In genomic region chr10:78919111-78919966, GRCh38 we compare ENCODE assay signal across 18 cellular contexts.
"Had no signal": no experiment of that assay in that cellular context is flagged by ENCODE, and none has a peak within 500 bp of the region (broad histone marks: within the 10 kb centered on the region; RNA-seq: fewer than 3 reads in every experiment).

No MANE protein-coding gene starts in this region.

- DNase-seq: activated CD4-positive, alpha-beta memory T cell treated with anti-CD3 and anti-CD28 coated beads, Interleukin-2, amount 10 ng/mL, durations not matched to agents 7 days and 5 days; activated CD4-positive, alpha-beta T cell treated with anti-CD3 and anti-CD28 coated beads for 48 hours; activated CD4-positive, CD25-positive, alpha-beta regulatory T cell; activated CD8-positive, alpha-beta memory T cell treated with anti-CD3 and anti-CD28 coated beads, Interleukin-2, amount 10 ng/mL, durations not matched to agents 7 days and 5 days; activated naive CD4-positive, alpha-beta T cell; activated naive CD8-positive, alpha-beta T cell treated with anti-CD3 and anti-CD28 coated beads for 36 hours; amygdala; body of pancreas; caudate nucleus; natural killer cell; occipital lobe; sigmoid colon; stimulated activated CD4-positive, alpha-beta T cell treated with anti-CD3 and anti-CD28 coated beads, Interleukin-4, amount 100 ng/mL, for 4 hours; stimulated activated naive CD4-positive, alpha-beta T cell had no signal

- H3K36me3 ChIP-seq: sigmoid colon had no signal

- H3K27ac ChIP-seq: body of pancreas, dorsolateral prefrontal cortex, foreskin keratinocyte, hepatocyte, sigmoid colon had no signal

- H3K4me3 Mint-ChIP-seq: activated CD4-positive, alpha-beta memory T cell treated with anti-CD3 and anti-CD28 coated beads, Interleukin-2, amount 10 ng/mL, durations not matched to agents 7 days and 5 days; activated CD8-positive, alpha-beta memory T cell treated with anti-CD3 and anti-CD28 coated beads, Interleukin-2, amount 10 ng/mL, durations not matched to agents 7 days and 5 days; activated naive CD8-positive, alpha-beta T cell treated with anti-CD3 and anti-CD28 coated beads for 36 hours; natural killer cell had no signal

- H3K9me3 ChIP-seq: body of pancreas, sigmoid colon had no signal

- H3K36me3 Mint-ChIP-seq: activated CD8-positive, alpha-beta memory T cell treated with anti-CD3 and anti-CD28 coated beads, Interleukin-2, amount 10 ng/mL, durations not matched to agents 7 days and 5 days; activated naive CD8-positive, alpha-beta T cell treated with anti-CD3 and anti-CD28 coated beads for 36 hours; natural killer cell had no signal

- H3K4me3 ChIP-seq: body of pancreas, dorsolateral prefrontal cortex, hepatocyte, sigmoid colon had no signal

- H3K9me3 Mint-ChIP-seq: activated CD4-positive, alpha-beta memory T cell treated with anti-CD3 and anti-CD28 coated beads, Interleukin-2, amount 10 ng/mL, durations not matched to agents 7 days and 5 days; activated naive CD8-positive, alpha-beta T cell treated with anti-CD3 and anti-CD28 coated beads for 36 hours; natural killer cell had no signal

- H3K27me3 Mint-ChIP-seq: activated CD4-positive, alpha-beta memory T cell treated with anti-CD3 and anti-CD28 coated beads, Interleukin-2, amount 10 ng/mL, durations not matched to agents 7 days and 5 days; activated CD8-positive, alpha-beta memory T cell treated with anti-CD3 and anti-CD28 coated beads, Interleukin-2, amount 10 ng/mL, durations not matched to agents 7 days and 5 days; activated naive CD8-positive, alpha-beta T cell treated with anti-CD3 and anti-CD28 coated beads for 36 hours had no signal

- ATAC-seq: activated CD8-positive, alpha-beta memory T cell treated with anti-CD3 and anti-CD28 coated beads, Interleukin-2, amount 10 ng/mL, durations not matched to agents 7 days and 5 days; body of pancreas had no signal

- H3K4me1 Mint-ChIP-seq: activated CD4-positive, alpha-beta memory T cell treated with anti-CD3 and anti-CD28 coated beads, Interleukin-2, amount 10 ng/mL, durations not matched to agents 7 days and 5 days; activated CD8-positive, alpha-beta memory T cell treated with anti-CD3 and anti-CD28 coated beads, Interleukin-2, amount 10 ng/mL, durations not matched to agents 7 days and 5 days; activated naive CD8-positive, alpha-beta T cell treated with anti-CD3 and anti-CD28 coated beads for 36 hours; natural killer cell had no signal

- H3K27me3 ChIP-seq: body of pancreas, dorsolateral prefrontal cortex, hepatocyte, sigmoid colon had no signal

- FAIRE-seq: colon had no signal

- H3K79me2 ChIP-seq: hepatocyte had no signal

- H2AFZ ChIP-seq: hepatocyte had no signal

- H3K4me2 ChIP-seq: hepatocyte had no signal

- H3K27ac Mint-ChIP-seq: activated CD4-positive, alpha-beta memory T cell treated with anti-CD3 and anti-CD28 coated beads, Interleukin-2, amount 10 ng/mL, durations not matched to agents 7 days and 5 days; activated CD8-positive, alpha-beta memory T cell treated with anti-CD3 and anti-CD28 coated beads, Interleukin-2, amount 10 ng/mL, durations not matched to agents 7 days and 5 days; activated naive CD8-positive, alpha-beta T cell treated with anti-CD3 and anti-CD28 coated beads for 36 hours; natural killer cell had no signal

- H3K4me1 ChIP-seq: foreskin keratinocyte had no signal
